8 cellular contexts compared by ENCODE assay signal in genomic region chr11:73141031-73141308, GRCh38.
A peak's percentile ranks its signal among the peaks of the same experiment; 100 is the strongest.
DNase-seq lines count a peak whose midpoint lies in the region; ATAC-seq lines count a peak whose summit lies in the region.

No MANE protein-coding gene starts in this region.

- H3K27me3 ChIP-seq in iPS-20b (ENCODE audit: insufficient read depth, low read length): peaks cover 38% of the 10 kb centered on the region

- H3K27ac ChIP-seq in angular gyrus (ENCODE audit: low read depth, low read length) (peak overlapping the region; percentile 96), iPS-20b (ENCODE audit: low read length) (no peak overlapping the region)

- no peaks in the 10 kb centered on the region for H3K9me3 ChIP-seq in iPS-20b (ENCODE audit: insufficient read depth, low read depth, low read length)

- H3K4me1 ChIP-seq in iPS-20b (ENCODE audit: insufficient read depth, low read length): peaks cover 18% of the 10 kb centered on the region

- H3K4me3 ChIP-seq in iPS-20b (ENCODE audit: low read length): peak overlapping the region; percentile 80

- H3K36me3 ChIP-seq in iPS-20b (ENCODE audit: insufficient read depth, low read depth, low read length): no peaks in the 10 kb centered on the region

- no peak for ATAC-seq in GM21360 (IDR thresholded peaks at IDR 0.05; ENCODE audit: unreplicated experiment)

- peak overlapping the region; percentile 80; the same call in 1 of the 2 replicates for H3K9ac ChIP-seq in iPS-20b (ENCODE audit: low read depth, low read length)

- DNase-seq in COLO668 (lab: John Stamatoyannopoulos, UW; ENCODE audit: unreplicated experiment): peak; percentile 30
- DNase-seq in NCI-H1092 treated with DMSO at 0.1 percent for 48 hours (lab: John Stamatoyannopoulos, UW): peak; percentile 65
- DNase-seq in stimulated activated CD4-positive, alpha-beta T cell treated with anti-CD3 and anti-CD28 coated beads, Interleukin-4, amount 100 ng/mL, for 24 hours: peak; percentile 37
- DNase-seq in GDM1 (lab: John Stamatoyannopoulos, UW): no peak
- DNase-seq in KG1 (lab: John Stamatoyannopoulos, UW): no peak

Comparison
In these comparisons a context has a peak if more than half of its experiments do, and no peak if none do; other contexts are left out.
1. DNase-seq: peak in COLO668 (single experiment), NCI-H1092 treated with DMSO at 0.1 percent for 48 hours (single experiment) and stimulated activated CD4-positive, alpha-beta T cell treated with anti-CD3 and anti-CD28 coated beads, Interleukin-4, amount 100 ng/mL, for 24 hours (single experiment); none in GDM1 (single experiment) and KG1 (single experiment).